12 cellular contexts compared by ENCODE assay signal in the genomic region with DNA sequence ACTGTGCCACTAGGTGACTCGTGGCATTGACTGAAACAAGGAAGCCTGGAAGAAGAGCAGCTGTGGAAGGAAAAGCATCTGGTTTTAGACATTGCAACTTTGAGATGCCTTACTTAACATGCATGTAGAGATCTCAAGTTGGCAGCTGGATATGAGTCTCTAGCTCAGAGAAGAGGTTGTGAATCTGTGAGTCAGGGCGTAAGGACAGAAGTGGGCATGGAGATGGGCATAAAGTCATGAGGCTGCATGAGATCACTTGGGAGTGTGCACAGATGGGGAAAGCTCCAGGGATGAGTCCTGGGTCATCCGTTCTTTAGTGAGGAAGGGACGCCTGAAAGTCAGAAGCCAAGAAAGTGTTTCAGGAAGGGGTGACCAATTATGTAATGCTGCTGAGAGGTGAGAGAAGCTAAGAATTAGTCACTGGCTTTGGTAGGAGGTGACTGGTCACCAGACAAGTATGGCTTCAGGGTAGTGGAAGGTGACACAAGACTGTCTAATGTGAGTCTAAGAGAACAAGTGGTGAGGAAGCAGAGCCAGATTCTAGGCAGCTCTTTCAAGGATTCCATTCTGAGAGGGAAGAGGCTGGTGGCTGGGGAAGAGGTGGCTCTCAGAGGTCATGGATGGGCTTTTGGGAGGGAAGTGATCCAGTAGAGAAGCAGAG. TPM values are rescaled to one million over a fixed set of nuclear protein-coding genes. Genes with fewer than 3 reads are reported as not detected.
DNase-seq lines count a peak whose midpoint lies in the region; ATAC-seq and TF ChIP-seq lines count a peak whose summit lies in the region.
"Had no signal": no experiment of that assay in that cellular context is flagged by ENCODE, and none has a peak within 500 bp of the region (broad histone marks: within the 10 kb centered on the region; RNA-seq: fewer than 3 reads in every experiment).

No MANE protein-coding gene starts in this region.

- no peak for TF ChIP-seq CTCF in endothelial cell (IDR thresholded peaks at IDR 0.05; ENCODE audit: unreplicated experiment)

- H3K27ac Mint-ChIP-seq in activated CD4-positive, alpha-beta T cell treated with anti-CD3 and anti-CD28 coated beads, Interleukin-2, amount 10 ng/mL, durations not matched to agents 7 days and 5 days: peak overlapping the region; percentile 48
- H3K27ac Mint-ChIP-seq in endothelial cell (ENCODE audit: unreplicated experiment): peak overlapping the region; percentile 0
- H3K27ac Mint-ChIP-seq in stimulated activated memory B cell treated with anti-CD40 and anti-IgM and Interleukin-4, amounts not matched to agents 10 μg/mL and 1 μg/mL and 100 μg/mL, for 72 hours: peak overlapping the region; percentile 25

- peaks cover 64% of the 10 kb centered on the region for H3K36me3 Mint-ChIP-seq in activated CD4-positive, alpha-beta T cell treated with anti-CD3 and anti-CD28 coated beads, Interleukin-2, amount 10 ng/mL, durations not matched to agents 7 days and 5 days (ENCODE audit: low read depth)
- peaks cover 55% of the 10 kb centered on the region for H3K36me3 Mint-ChIP-seq in endothelial cell (ENCODE audit: low read depth, unreplicated experiment)
- peaks cover 54% of the 10 kb centered on the region for H3K36me3 Mint-ChIP-seq in stimulated activated memory B cell treated with anti-CD40 and anti-IgM and Interleukin-4, amounts not matched to agents 10 μg/mL and 1 μg/mL and 100 μg/mL, for 72 hours

- CTCF ChIA-PET in activated CD4-positive, alpha-beta T cell treated with anti-CD3 and anti-CD28 coated beads, Interleukin-2, amount 10 ng/mL, durations not matched to agents 7 days and 5 days (lab: Charles Lee): interaction anchor here (0.9 to 2.1 kb wide), 8 partner anchors 8 to 129 kb away, joined by 3 to 7 read pairs (median 4); a partner anchor contains a TSS

- H3K27me3 Mint-ChIP-seq in activated CD4-positive, alpha-beta T cell treated with anti-CD3 and anti-CD28 coated beads, Interleukin-2, amount 10 ng/mL, durations not matched to agents 7 days and 5 days: no peaks in the 10 kb centered on the region
- H3K27me3 Mint-ChIP-seq in endothelial cell (ENCODE audit: unreplicated experiment): peaks cover 10% of the 10 kb centered on the region
- no peaks in the 10 kb centered on the region for H3K27me3 Mint-ChIP-seq in stimulated activated memory B cell treated with anti-CD40 and anti-IgM and Interleukin-4, amounts not matched to agents 10 μg/mL and 1 μg/mL and 100 μg/mL, for 72 hours

- H3K36me3 ChIP-seq in effector memory CD4-positive, alpha-beta T cell (ENCODE audit: control insufficient read depth, insufficient read depth, low read length): peaks cover 67% of the 10 kb centered on the region

- no peak for ATAC-seq in stimulated activated memory B cell treated with anti-CD40 and anti-IgM and Interleukin-4, amounts not matched to agents 10 μg/mL and 1 μg/mL and 100 μg/mL, for 72 hours
- no peak for ATAC-seq in HG03342 (IDR thresholded peaks at IDR 0.05; ENCODE audit: unreplicated experiment)
- ATAC-seq in GM21737 (IDR thresholded peaks at IDR 0.05; ENCODE audit: unreplicated experiment): no peak

- H3K4me3 ChIP-seq in effector memory CD4-positive, alpha-beta T cell (ENCODE audit: insufficient read depth, low read depth, low read length, poor library complexity, severe bottlenecking): no peak overlapping the region
- H3K4me3 ChIP-seq: esophagus muscularis mucosa had no signal

- H3K27ac ChIP-seq in effector memory CD4-positive, alpha-beta T cell (ENCODE audit: insufficient read depth, low read length, poor library complexity, severe bottlenecking): no peak overlapping the region
- H3K27ac ChIP-seq: esophagus muscularis mucosa, KMS-11 had no signal

- H3K4me1 Mint-ChIP-seq in activated CD4-positive, alpha-beta T cell treated with anti-CD3 and anti-CD28 coated beads, Interleukin-2, amount 10 ng/mL, durations not matched to agents 7 days and 5 days: peaks cover 8% of the 10 kb centered on the region
- H3K4me1 Mint-ChIP-seq in endothelial cell (ENCODE audit: unreplicated experiment): peaks cover 9% of the 10 kb centered on the region
- H3K4me1 Mint-ChIP-seq in stimulated activated memory B cell treated with anti-CD40 and anti-IgM and Interleukin-4, amounts not matched to agents 10 μg/mL and 1 μg/mL and 100 μg/mL, for 72 hours: no peaks in the 10 kb centered on the region

- H3K27me3 ChIP-seq in effector memory CD4-positive, alpha-beta T cell (replicated peaks; ENCODE audit: control insufficient read depth, insufficient read depth, low read length, poor library complexity, severe bottlenecking): no peaks in the 10 kb centered on the region
- H3K27me3 ChIP-seq: esophagus muscularis mucosa had no signal

- no peak overlapping the region for H3K4me3 Mint-ChIP-seq in activated CD4-positive, alpha-beta T cell treated with anti-CD3 and anti-CD28 coated beads, Interleukin-2, amount 10 ng/mL, durations not matched to agents 7 days and 5 days
- H3K4me3 Mint-ChIP-seq in endothelial cell (ENCODE audit: unreplicated experiment): peak overlapping the region; percentile 47
- H3K4me3 Mint-ChIP-seq in stimulated activated memory B cell treated with anti-CD40 and anti-IgM and Interleukin-4, amounts not matched to agents 10 μg/mL and 1 μg/mL and 100 μg/mL, for 72 hours: no peak overlapping the region

- H3K9me3 Mint-ChIP-seq in activated CD4-positive, alpha-beta T cell treated with anti-CD3 and anti-CD28 coated beads, Interleukin-2, amount 10 ng/mL, durations not matched to agents 7 days and 5 days: no peaks in the 10 kb centered on the region
- H3K9me3 Mint-ChIP-seq in endothelial cell (ENCODE audit: unreplicated experiment): no peaks in the 10 kb centered on the region
- H3K9me3 Mint-ChIP-seq in stimulated activated memory B cell treated with anti-CD40 and anti-IgM and Interleukin-4, amounts not matched to agents 10 μg/mL and 1 μg/mL and 100 μg/mL, for 72 hours: no peaks in the 10 kb centered on the region

- H3K9me3 ChIP-seq in effector memory CD4-positive, alpha-beta T cell (ENCODE audit: control insufficient read depth, low read length): no peaks in the 10 kb centered on the region
- H3K9me3 ChIP-seq: esophagus muscularis mucosa had no signal

- POLR2A ChIA-PET in activated CD4-positive, alpha-beta T cell treated with anti-CD3 and anti-CD28 coated beads, Interleukin-2, amount 10 ng/mL, durations not matched to agents 7 days and 5 days (lab: Charles Lee): interaction anchor here (0.6 kb wide), 1 partner anchor 29 kb away, joined by 3 read pairs; no protein-coding TSS in a partner anchor

- H3K4me1 ChIP-seq in effector memory CD4-positive, alpha-beta T cell (ENCODE audit: control insufficient read depth, insufficient read depth, low read length, poor library complexity, severe bottlenecking): no peaks in the 10 kb centered on the region

- DNase-seq in activated CD4-positive, alpha-beta T cell treated with anti-CD3 and anti-CD28 coated beads, Interleukin-2, amount 10 ng/mL, durations not matched to agents 7 days and 5 days: no peak
- DNase-seq in activated CD4-positive, alpha-beta T cell treated with anti-CD3 and anti-CD28 coated beads for 48 hours: no peak
- DNase-seq in RKO (ENCODE audit: low spot score): peak; percentile 67
- no peak for DNase-seq in endothelial cell (ENCODE audit: low spot score)
- no peak for DNase-seq in effector memory CD4-positive, alpha-beta T cell
- DNase-seq: GOT3, NCI-H226 had no signal

RNA-seq across cellular contexts. Expression of a gene that starts 6.7 kb away (rescaled TPM):
- total RNA-seq in activated CD4-positive, alpha-beta T cell treated with anti-CD3 and anti-CD28 coated beads, Interleukin-2, amount 10 ng/mL, durations not matched to agents 7 days and 5 days: 10 to 100 TPM; 28.0 to 31.7 TPM
- total RNA-seq in endothelial cell (ENCODE audit: unreplicated experiment): 52.3 TPM

RNA-seq across cellular contexts. Expression of a gene that starts 15.9 kb away (rescaled TPM):
- 10 to 100 TPM in 1 of 2 experiments, 1 to 10 TPM in 1; 8.4 to 10.0 TPM for total RNA-seq in activated CD4-positive, alpha-beta T cell treated with anti-CD3 and anti-CD28 coated beads, Interleukin-2, amount 10 ng/mL, durations not matched to agents 7 days and 5 days
- 61.2 TPM for total RNA-seq in endothelial cell (ENCODE audit: unreplicated experiment)

RNA-seq across cellular contexts. Expression of a gene that starts 27.1 kb away (rescaled TPM):
- 100 to 1,000 TPM; 156 to 166 TPM for total RNA-seq in activated CD4-positive, alpha-beta T cell treated with anti-CD3 and anti-CD28 coated beads, Interleukin-2, amount 10 ng/mL, durations not matched to agents 7 days and 5 days
- total RNA-seq in endothelial cell (ENCODE audit: unreplicated experiment): 64.4 TPM

RNA-seq across cellular contexts. Expression of a gene that starts 28.1 kb away (rescaled TPM):
- total RNA-seq in activated CD4-positive, alpha-beta T cell treated with anti-CD3 and anti-CD28 coated beads, Interleukin-2, amount 10 ng/mL, durations not matched to agents 7 days and 5 days: 10 to 100 TPM; 93.3 to 95.1 TPM
- 61.2 TPM for total RNA-seq in endothelial cell (ENCODE audit: unreplicated experiment)

RNA-seq across cellular contexts. Expression of a gene that starts 55.6 kb away (rescaled TPM):
- total RNA-seq in activated CD4-positive, alpha-beta T cell treated with anti-CD3 and anti-CD28 coated beads, Interleukin-2, amount 10 ng/mL, durations not matched to agents 7 days and 5 days: 1 to 10 TPM; 1.8 to 2.2 TPM
- 10.7 TPM for total RNA-seq in endothelial cell (ENCODE audit: unreplicated experiment)
